19 cellular contexts compared by ENCODE assay signal in genomic region chr5:157457391-157457790, GRCh38. TPM values are rescaled to one million over a fixed set of nuclear protein-coding genes. Genes with fewer than 3 reads are reported as not detected.
DNase-seq lines count a peak whose midpoint lies in the region; ATAC-seq and TF ChIP-seq lines count a peak whose summit lies in the region.
"Had no signal": no experiment of that assay in that cellular context is flagged by ENCODE, and none has a peak within 500 bp of the region (broad histone marks: within the 10 kb centered on the region; RNA-seq: fewer than 3 reads in every experiment).

No MANE protein-coding gene starts in this region.

- H3K4me1 Mint-ChIP-seq in natural killer cell treated with Interleukin-12 subunit alpha and Interleukin-12 subunit beta and Interleukin-15 and Interleukin-18, amount 100 ng/mL, for 72 hours (ENCODE audit: low read depth in 2 of 2) = peaks cover 9 to 18% of the 10 kb centered on the region in 2 donors
- peaks cover 9 to 10% of the 10 kb centered on the region in 2 donors for H3K4me1 Mint-ChIP-seq in natural killer cell
- peaks cover 15% of the 10 kb centered on the region for H3K4me1 Mint-ChIP-seq in osteocyte (ENCODE audit: unreplicated experiment)

- peak; percentile 10 for DNase-seq in natural killer cell treated with Interleukin-12 subunit alpha and Interleukin-12 subunit beta and Interleukin-15 and Interleukin-18, amount 100 ng/mL, for 72 hours (ENCODE audit: low spot score)
- DNase-seq in natural killer cell = no peak
- peak; percentile 3 for DNase-seq in osteocyte (ENCODE audit: extremely low spot score, unreplicated experiment)
- no peak for DNase-seq in mucosa of descending colon
- DNase-seq in left cardiac atrium = no peak
- DNase-seq in NCI-H345 treated with DMSO at 0.1 percent for 48 hours (lab: John Stamatoyannopoulos, UW; ENCODE audit: unreplicated experiment) = no peak
- DNase-seq: DMS53, EL, GF-D8, IMR-90, NCI-H1105, NCI-H146, NCI-H2029, NCI-H2227 treated with DMSO at 0.1 percent for 48 hours, NCI-H524, NCI-H82 had no signal

- H3K4me1 ChIP-seq in mucosa of descending colon (ENCODE audit: low read depth) = no peaks in the 10 kb centered on the region

- no peaks in the 10 kb centered on the region for H3K36me3 Mint-ChIP-seq in natural killer cell treated with Interleukin-12 subunit alpha and Interleukin-12 subunit beta and Interleukin-15 and Interleukin-18, amount 100 ng/mL, for 72 hours
- H3K36me3 Mint-ChIP-seq in natural killer cell (no peaks in the 10 kb centered on the region), osteocyte (ENCODE audit: unreplicated experiment) (no peaks in the 10 kb centered on the region)

- H3K4me3 ChIP-seq in mucosa of descending colon = no peak overlapping the region
- H3K4me3 ChIP-seq: SJSA1 had no signal

- no peaks in the 10 kb centered on the region for H3K36me3 ChIP-seq in mucosa of descending colon (ENCODE audit: low read depth)
- H3K36me3 ChIP-seq: SJSA1 had no signal

- ATAC-seq in natural killer cell treated with Interleukin-12 subunit alpha and Interleukin-12 subunit beta and Interleukin-15 and Interleukin-18, amount 100 ng/mL, for 72 hours = no peak
- ATAC-seq in natural killer cell (no peak), mucosa of descending colon (no peak), GM19328 (IDR thresholded peaks at IDR 0.05; ENCODE audit: unreplicated experiment) (no peak), left cardiac atrium (no peak)

- H3K9me3 Mint-ChIP-seq in natural killer cell treated with Interleukin-12 subunit alpha and Interleukin-12 subunit beta and Interleukin-15 and Interleukin-18, amount 100 ng/mL, for 72 hours = no peaks in the 10 kb centered on the region
- no peaks in the 10 kb centered on the region for H3K9me3 Mint-ChIP-seq in natural killer cell
- no peaks in the 10 kb centered on the region for H3K9me3 Mint-ChIP-seq in osteocyte (ENCODE audit: unreplicated experiment)

- no peaks in the 10 kb centered on the region for H3K9me3 ChIP-seq in mucosa of descending colon
- H3K9me3 ChIP-seq: SJSA1 had no signal

- H3K27ac Mint-ChIP-seq in natural killer cell treated with Interleukin-12 subunit alpha and Interleukin-12 subunit beta and Interleukin-15 and Interleukin-18, amount 100 ng/mL, for 72 hours = no peak overlapping the region
- no peak overlapping the region for H3K27ac Mint-ChIP-seq in natural killer cell
- no peak overlapping the region for H3K27ac Mint-ChIP-seq in osteocyte (ENCODE audit: unreplicated experiment)

- H3K27ac ChIP-seq in cingulate gyrus (ENCODE audit: low read depth, low read length) = peak overlapping the region; percentile 96
- H3K27ac ChIP-seq: SJSA1 had no signal

- peaks cover 14 to 19% of the 10 kb centered on the region in 2 donors for H3K27me3 Mint-ChIP-seq in natural killer cell treated with Interleukin-12 subunit alpha and Interleukin-12 subunit beta and Interleukin-15 and Interleukin-18, amount 100 ng/mL, for 72 hours
- H3K27me3 Mint-ChIP-seq in natural killer cell (ENCODE audit: low read depth in 2 of 2) (peaks cover 21 to 26% of the 10 kb centered on the region in 2 donors), osteocyte (ENCODE audit: unreplicated experiment) (no peaks in the 10 kb centered on the region)

- intact Hi-C loops in natural killer cell (cut with micrococcal nuclease) (no loop called here), mucosa of descending colon (cut with DNase I, micrococcal nuclease) (no loop called here), left cardiac atrium (cut with DNase I) (no loop called here)

- H3K4me3 Mint-ChIP-seq in natural killer cell treated with Interleukin-12 subunit alpha and Interleukin-12 subunit beta and Interleukin-15 and Interleukin-18, amount 100 ng/mL, for 72 hours = no peak overlapping the region
- H3K4me3 Mint-ChIP-seq in natural killer cell (no peak overlapping the region), osteocyte (ENCODE audit: unreplicated experiment) (no peak overlapping the region)

- TF ChIP-seq CTCF in natural killer cell (IDR thresholded peaks at IDR 0.05) (no peak), osteocyte (IDR thresholded peaks at IDR 0.05) (no peak), mucosa of descending colon (IDR thresholded peaks at IDR 0.05) (no peak)

RNA-seq across cellular contexts. Expression of gene NIPAL4, which starts 2.6 kb away (rescaled TPM):
- total RNA-seq in natural killer cell treated with Interleukin-12 subunit alpha and Interleukin-12 subunit beta and Interleukin-15 and Interleukin-18, amount 100 ng/mL, for 72 hours = 1 to 10 TPM in 1 of 2 donors, under 1 TPM in 1; 0.43 to 1.2 TPM
- total RNA-seq in natural killer cell (1 to 10 TPM in 1 of 3 donors, under 1 TPM in 1, not detected in 1; 0.39 to 1.3 TPM), osteocyte (2.3 and 2.4 TPM in 2 replicates), mucosa of descending colon (1 to 10 TPM in 1 of 3 donors, under 1 TPM in 1, not detected in 1; 0.70 to 3.2 TPM), left cardiac atrium (1 to 10 TPM in 1 of 2 donors, under 1 TPM in 1; 0.12 to 1.8 TPM)

Comparison
In these comparisons a context has a peak if more than half of its experiments do, and no peak if none do; other contexts are left out.
1. DNase-seq: peak in natural killer cell treated with Interleukin-12 subunit alpha and Interleukin-12 subunit beta and Interleukin-15 and Interleukin-18, amount 100 ng/mL, for 72 hours (single experiment) and osteocyte (single experiment); none in natural killer cell (single experiment), mucosa of descending colon (0 of 3), left cardiac atrium (single experiment) and NCI-H345 treated with DMSO at 0.1 percent for 48 hours (single experiment).